ENCODE assay signal across 1 cellular context in genomic region chr3:58996730-58997129, GRCh38.
TF ChIP-seq lines count a peak whose summit lies in the region.

No MANE protein-coding gene starts in this region.

TF ChIP-seq in HCT116, 20 proteins besides CTCF, POLR2A, EP300 and RAD21 (continued from another document):
- TF ChIP-seq ZBTB33 (IDR thresholded peaks at IDR 0.05; ENCODE audit: extremely low read depth, insufficient replicate concordance, low read length): no peak
- TF ChIP-seq SRF (IDR thresholded peaks at IDR 0.05; ENCODE audit: low read depth): no peak
- no peak for TF ChIP-seq MAX (IDR thresholded peaks at IDR 0.05)
